31 cellular contexts compared by ENCODE assay signal in the genomic region with DNA sequence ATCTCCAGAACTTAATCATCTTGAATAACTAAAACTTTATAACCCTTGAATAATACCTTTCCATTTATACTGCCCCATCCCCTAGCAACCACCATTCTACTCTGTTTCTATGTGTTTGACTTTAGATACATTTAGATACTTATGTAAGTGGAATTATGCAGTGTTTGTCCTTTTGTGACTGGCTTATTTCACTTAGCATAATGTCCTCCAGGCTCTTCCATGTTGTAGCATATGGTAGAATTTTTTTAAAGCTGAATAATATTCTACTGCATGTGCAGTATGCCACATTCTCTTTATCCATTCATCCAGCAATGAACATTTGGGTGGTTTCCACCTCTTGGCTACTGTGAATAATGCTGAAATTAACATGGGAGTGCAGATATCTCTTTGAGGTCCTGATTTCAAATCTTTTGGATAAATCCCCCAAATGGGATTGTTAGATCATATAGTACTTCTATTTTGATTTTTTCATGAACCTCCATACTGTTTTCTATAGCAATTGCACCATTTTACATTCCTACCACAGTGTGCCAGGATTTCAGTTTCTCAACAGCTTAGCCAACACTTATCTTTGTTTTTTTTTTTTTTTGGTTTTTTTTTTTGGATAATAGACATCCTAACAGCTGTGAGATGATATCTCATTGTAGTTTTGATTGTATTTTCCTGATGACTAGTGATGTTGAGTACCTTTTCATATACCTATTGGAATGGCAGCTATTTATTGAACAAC.
"Had no signal": no experiment of that assay in that cellular context is flagged by ENCODE, and none has a peak within 500 bp of the region (broad histone marks: within the 10 kb centered on the region; RNA-seq: fewer than 3 reads in every experiment).

No MANE protein-coding gene starts in this region.

- H3K4me1 Mint-ChIP-seq: activated CD4-positive, alpha-beta T cell treated with anti-CD3 and anti-CD28 coated beads, Interleukin-2, amount 10 ng/mL, durations not matched to agents 24 days and 14 days; activated CD8-positive, alpha-beta memory T cell treated with anti-CD3 and anti-CD28 coated beads, Interleukin-2, amount 10 ng/mL, durations not matched to agents 7 days and 5 days; central memory CD8-positive, alpha-beta T cell; T-cell had no signal

- H3K9ac ChIP-seq: KMS-11 had no signal

- H3K36me3 Mint-ChIP-seq: activated CD8-positive, alpha-beta memory T cell treated with anti-CD3 and anti-CD28 coated beads, Interleukin-2, amount 10 ng/mL, durations not matched to agents 7 days and 5 days; activated naive CD8-positive, alpha-beta T cell; T-cell had no signal

- H3K9me3 ChIP-seq: body of pancreas had no signal

- H3K27ac Mint-ChIP-seq: activated B cell treated with CpG ODN at 0.5 μM for 24 hours; activated CD4-positive, alpha-beta T cell treated with anti-CD3 and anti-CD28 coated beads, Interleukin-2, amount 10 ng/mL, durations not matched to agents 24 days and 14 days; activated CD8-positive, alpha-beta memory T cell treated with anti-CD3 and anti-CD28 coated beads, Interleukin-2, amount 10 ng/mL, durations not matched to agents 7 days and 5 days; activated naive CD4-positive, alpha-beta T cell treated with anti-CD3 and anti-CD28 coated beads for 36 hours; activated naive CD8-positive, alpha-beta T cell; activated T-cell treated with anti-CD3 and anti-CD28 coated beads, Interleukin-2, amount 50 U/mL, for 24 hours; activated T-helper 1 cell treated with anti-CD3 and anti-CD28 coated beads, Interleukin-12 subunit alpha, Interleukin-12 subunit beta, Interleukin-2, Interleukin-4 antibody, amounts not matched to agents 30 ng/mL and 10 ng/mL and 1 ng/mL, durations not matched to agents 14 hours and 24 hours and 36 hours; T-cell had no signal

- DNase-seq: activated B cell treated with CpG ODN at 0.5 μM for 24 hours; activated CD4-positive, alpha-beta T cell treated with anti-CD3 and anti-CD28 coated beads for 1 hour; activated CD4-positive, alpha-beta T cell treated with anti-CD3 and anti-CD28 coated beads, Interleukin-2, amount 10 ng/mL, durations not matched to agents 24 days and 14 days; activated CD4-positive, alpha-beta T cell treated with anti-CD3 and anti-CD28 coated beads, Interleukin-2, amount 50 U/mL, for 48 hours; activated CD8-positive, alpha-beta memory T cell treated with anti-CD3 and anti-CD28 coated beads, Interleukin-2, amount 10 ng/mL, durations not matched to agents 7 days and 5 days; activated effector memory CD4-positive, alpha-beta T cell treated with anti-CD3 and anti-CD28 coated beads, Interleukin-2, amount 50 U/mL, for 16 hours; activated naive CD4-positive, alpha-beta T cell treated with anti-CD3 and anti-CD28 coated beads for 36 hours; activated T-cell treated with anti-CD3 and anti-CD28 coated beads, Interleukin-2, amount 50 U/mL, for 24 hours; body of pancreas; MV-4-11; NCI-H1092 treated with DMSO at 0.1 percent for 48 hours; NCI-H1417 treated with DMSO at 0.1 percent for 48 hours; NCI-H1694; NCI-H2029; NCI-H2107; NCI-H510A; NCI-H69; NK-92 treated with Interleukin-12 subunit alpha and Interleukin-12 subunit beta, amount 100 ng/mL, for 24 hours; RPMI8226; T-cell; T-helper 2 cell; T1000 had no signal

- H3K9me3 Mint-ChIP-seq: activated CD4-positive, alpha-beta T cell treated with anti-CD3 and anti-CD28 coated beads, Interleukin-2, amount 10 ng/mL, durations not matched to agents 24 days and 14 days; activated naive CD4-positive, alpha-beta T cell treated with anti-CD3 and anti-CD28 coated beads for 36 hours; activated T-cell treated with anti-CD3 and anti-CD28 coated beads, Interleukin-2, amount 50 U/mL, for 24 hours; activated T-helper 1 cell treated with anti-CD3 and anti-CD28 coated beads, Interleukin-12 subunit alpha, Interleukin-12 subunit beta, Interleukin-2, Interleukin-4 antibody, amounts not matched to agents 30 ng/mL and 10 ng/mL and 1 ng/mL, durations not matched to agents 14 hours and 24 hours and 36 hours; central memory CD8-positive, alpha-beta T cell; T-cell had no signal

- H3K4me3 Mint-ChIP-seq: activated B cell treated with CpG ODN at 0.5 μM for 24 hours; activated CD4-positive, alpha-beta T cell treated with anti-CD3 and anti-CD28 coated beads, Interleukin-2, amount 10 ng/mL, durations not matched to agents 24 days and 14 days; activated CD8-positive, alpha-beta memory T cell treated with anti-CD3 and anti-CD28 coated beads, Interleukin-2, amount 10 ng/mL, durations not matched to agents 7 days and 5 days; activated naive CD4-positive, alpha-beta T cell treated with anti-CD3 and anti-CD28 coated beads for 36 hours; activated naive CD8-positive, alpha-beta T cell; activated T-cell treated with anti-CD3 and anti-CD28 coated beads, Interleukin-2, amount 50 U/mL, for 24 hours; activated T-helper 1 cell treated with anti-CD3 and anti-CD28 coated beads, Interleukin-12 subunit alpha, Interleukin-12 subunit beta, Interleukin-2, Interleukin-4 antibody, amounts not matched to agents 30 ng/mL and 10 ng/mL and 1 ng/mL, durations not matched to agents 14 hours and 24 hours and 36 hours; central memory CD8-positive, alpha-beta T cell; T-cell had no signal

- H3K27me3 Mint-ChIP-seq: activated B cell treated with CpG ODN at 0.5 μM for 24 hours; activated CD4-positive, alpha-beta T cell treated with anti-CD3 and anti-CD28 coated beads, Interleukin-2, amount 10 ng/mL, durations not matched to agents 24 days and 14 days; activated CD8-positive, alpha-beta memory T cell treated with anti-CD3 and anti-CD28 coated beads, Interleukin-2, amount 10 ng/mL, durations not matched to agents 7 days and 5 days had no signal

- FAIRE-seq: bronchial epithelial cell, TTC549 had no signal

- H3K4me3 ChIP-seq: body of pancreas, SK-N-MC had no signal

- H3K4me1 ChIP-seq: body of pancreas had no signal

- ATAC-seq: activated CD8-positive, alpha-beta memory T cell treated with anti-CD3 and anti-CD28 coated beads, Interleukin-2, amount 10 ng/mL, durations not matched to agents 7 days and 5 days; body of pancreas; Panc1; Right ventricle myocardium inferior; T-cell had no signal

- H3K27me3 ChIP-seq: body of pancreas had no signal
